Comparison of ENCODE assay signal across 26 cellular contexts in the genomic region with DNA sequence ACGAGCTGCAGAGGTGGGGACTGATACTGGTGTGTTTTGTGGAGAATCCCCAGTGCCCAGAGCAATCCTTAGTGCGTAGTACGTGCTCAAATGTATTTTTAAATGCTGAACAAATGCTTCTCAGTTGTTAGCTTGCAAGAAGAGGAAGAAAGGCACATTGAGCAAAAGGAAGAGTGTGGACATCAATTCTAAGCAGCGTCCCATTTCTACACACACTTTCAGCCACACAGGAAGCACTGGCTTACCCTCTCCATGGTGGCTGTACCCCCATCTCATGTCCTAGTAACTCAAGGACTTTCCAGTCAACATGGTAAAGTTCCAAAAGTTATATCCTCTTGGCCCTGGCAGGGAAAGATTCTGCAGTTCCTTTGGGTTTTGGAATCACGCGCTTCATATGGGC.
"Had no signal": no experiment of that assay in that cellular context is flagged by ENCODE, and none has a peak within 500 bp of the region (broad histone marks: within the 10 kb centered on the region; RNA-seq: fewer than 3 reads in every experiment).

No MANE protein-coding gene starts in this region.

- ATAC-seq: activated naive CD4-positive, alpha-beta T cell treated with anti-CD3 and anti-CD28 coated beads, Interleukin-2, amount 50 U/mL, for 72 hours; activated T-cell treated with anti-CD3 and anti-CD28 coated beads, Interleukin-2, amount 50 U/mL, for 72 hours; foreskin keratinocyte; heart left ventricle; lower lobe of right lung; natural killer cell; right cardiac atrium; stimulated activated naive B cell treated with anti-CD40 and anti-IgM and Interleukin-4, amounts not matched to agents 10 μg/mL and 1 μg/mL and 100 μg/mL, for 72 hours had no signal

- H3K36me3 ChIP-seq: breast epithelium, esophagus muscularis mucosa, heart left ventricle, lower lobe of right lung, neural progenitor cell, stomach, thyroid gland, upper lobe of left lung, vagina had no signal

- H3K27me3 ChIP-seq: foreskin keratinocyte, heart left ventricle, neural progenitor cell, thyroid gland, upper lobe of left lung, vagina had no signal

- H3K4me3 ChIP-seq: breast epithelium, esophagus muscularis mucosa, heart left ventricle, lower lobe of right lung, neural progenitor cell, stomach, thyroid gland, upper lobe of left lung, vagina had no signal

- DNase-seq: activated CD4-positive, alpha-beta T cell treated with anti-CD3 and anti-CD28 coated beads for 4 hours; activated CD4-positive, alpha-beta T cell treated with anti-CD3 and anti-CD28 coated beads, Interleukin-2, amount 50 U/mL, for 4 hours; activated naive CD4-positive, alpha-beta T cell; activated T-cell treated with anti-CD3 and anti-CD28 coated beads for 4 hours; activated T-cell treated with anti-CD3 and anti-CD28 coated beads, Interleukin-2, amount 50 U/mL, for 72 hours; central memory CD4-positive, alpha-beta T cell; effector CD4-positive, alpha-beta T cell; foreskin keratinocyte; heart left ventricle; hypothalamus; lower lobe of right lung; mesendoderm; natural killer cell; right cardiac atrium; stimulated activated CD4-positive, alpha-beta T cell treated with anti-CD3 and anti-CD28 coated beads, Interleukin-15, amount 100 ng/mL, for 24 hours; stimulated activated CD4-positive, alpha-beta T cell treated with anti-CD3 and anti-CD28 coated beads, Interleukin-2, amount 100 ng/mL, for 24 hours; stimulated activated naive B cell treated with anti-CD40 and anti-IgM and Interleukin-4, amounts not matched to agents 10 μg/mL and 1 μg/mL and 100 μg/mL, for 72 hours; thyroid gland; upper lobe of left lung had no signal

- H3K4me1 ChIP-seq: breast epithelium, vagina had no signal

- H3K9me3 ChIP-seq: breast epithelium, esophagus muscularis mucosa, heart left ventricle, lower lobe of right lung, stomach, thyroid gland, upper lobe of left lung, vagina had no signal

- H3K27ac ChIP-seq: breast epithelium, esophagus muscularis mucosa, foreskin keratinocyte, heart left ventricle, lower lobe of right lung, neural progenitor cell, stomach, thyroid gland, upper lobe of left lung, vagina, VCaP had no signal
